ENCODE assay signal across 8 cellular contexts in genomic region chr3:42489937-42490227, GRCh38. TPM values are rescaled to one million over a fixed set of nuclear protein-coding genes. Genes with fewer than 3 reads are reported as not detected.
A peak's percentile ranks its signal among the peaks of the same experiment; 100 is the strongest.
DNase-seq lines count a peak whose midpoint lies in the region; ATAC-seq and TF ChIP-seq lines count a peak whose summit lies in the region.
"Had no signal": no experiment of that assay in that cellular context is flagged by ENCODE, and none has a peak within 500 bp of the region (broad histone marks: within the 10 kb centered on the region; RNA-seq: fewer than 3 reads in every experiment).

No MANE protein-coding gene starts in this region.

- no peak for TF ChIP-seq CTCF in thyroid gland (IDR thresholded peaks at IDR 0.05)

- H3K27me3 Mint-ChIP-seq in stimulated activated naive CD8-positive, alpha-beta T cell treated with anti-CD3 and anti-CD28 coated beads, Interleukin-15, amount 100 ng/mL, for 72 hours, result peaks cover 5% of the 10 kb centered on the region

- no peaks in the 10 kb centered on the region for H3K27me3 ChIP-seq in thyroid gland
- H3K27me3 ChIP-seq: gastrocnemius medialis had no signal

- H3K4me3 Mint-ChIP-seq in stimulated activated naive CD8-positive, alpha-beta T cell treated with anti-CD3 and anti-CD28 coated beads, Interleukin-15, amount 100 ng/mL, for 72 hours, result no peak overlapping the region

- 85 to 87% methylated on average over 3 of the region's 3 CpGs for WGBS in thyroid gland, 2 donors

- H3K9me3 Mint-ChIP-seq in stimulated activated naive CD8-positive, alpha-beta T cell treated with anti-CD3 and anti-CD28 coated beads, Interleukin-15, amount 100 ng/mL, for 72 hours, result no peaks in the 10 kb centered on the region

- H3K4me1 ChIP-seq in thyroid gland, result peaks cover 11 to 16% of the 10 kb centered on the region in 2 donors

- H3K27ac ChIP-seq in epithelial cell of prostate (peak overlapping the region; percentile 52), thyroid gland (peak overlapping the region; percentile 70 to 87 (median 86))
- H3K27ac ChIP-seq: gastrocnemius medialis had no signal

- no peaks in the 10 kb centered on the region for H3K36me3 ChIP-seq in thyroid gland
- H3K36me3 ChIP-seq: gastrocnemius medialis had no signal

- no peak for TF ChIP-seq POLR2A in thyroid gland (IDR thresholded peaks at IDR 0.05)

- H3K9me3 ChIP-seq in thyroid gland, result no peaks in the 10 kb centered on the region
- H3K9me3 ChIP-seq: gastrocnemius medialis had no signal

- no peaks in the 10 kb centered on the region for H3K4me1 Mint-ChIP-seq in stimulated activated naive CD8-positive, alpha-beta T cell treated with anti-CD3 and anti-CD28 coated beads, Interleukin-15, amount 100 ng/mL, for 72 hours

- DNase-seq in epithelial cell of prostate (ENCODE audit: low read depth, low spot score) (no peak), thyroid gland (no peak), AML-193 (lab: John Stamatoyannopoulos, UW) (no peak)
- no peak for DNase-seq in stimulated activated naive CD8-positive, alpha-beta T cell treated with anti-CD3 and anti-CD28 coated beads, Interleukin-15, amount 100 ng/mL, for 72 hours

- ATAC-seq in GM19455 (IDR thresholded peaks at IDR 0.05; ENCODE audit: unreplicated experiment) (peak; percentile 11), HG03280 (IDR thresholded peaks at IDR 0.05; ENCODE audit: unreplicated experiment) (peak; percentile 13), GM21423 (IDR thresholded peaks at IDR 0.05; ENCODE audit: unreplicated experiment) (no peak)
- ATAC-seq in stimulated activated naive CD8-positive, alpha-beta T cell treated with anti-CD3 and anti-CD28 coated beads, Interleukin-15, amount 100 ng/mL, for 72 hours, result no peak
- ATAC-seq: gastrocnemius medialis had no signal

- no peak overlapping the region for H3K27ac Mint-ChIP-seq in stimulated activated naive CD8-positive, alpha-beta T cell treated with anti-CD3 and anti-CD28 coated beads, Interleukin-15, amount 100 ng/mL, for 72 hours

- intact Hi-C loops in thyroid gland (cut with DNase I), result no loop called here

- H3K4me3 ChIP-seq in thyroid gland (replicated peaks in 1 of 3), result no peak overlapping the region
- H3K4me3 ChIP-seq: gastrocnemius medialis had no signal

RNA-seq across cellular contexts. Expression of gene VIPR1, which starts 12.6 kb away (rescaled TPM):
- 100 to 1,000 TPM in 1 of 4 donors, 10 to 100 TPM in 2, 1 to 10 TPM in 1; 6.3 to 117 (median 26.0) TPM for total RNA-seq in thyroid gland

Comparison
In these comparisons a context has a peak if more than half of its experiments do, and no peak if none do; other contexts are left out.
1. ATAC-seq: peak in GM19455 (single experiment) and HG03280 (single experiment); none in stimulated activated naive CD8-positive, alpha-beta T cell treated with anti-CD3 and anti-CD28 coated beads, Interleukin-15, amount 100 ng/mL, for 72 hours (single experiment) and GM21423 (single experiment).